Comparison of ENCODE assay signal across 9 cellular contexts in genomic region chr1:207811920-207812720, GRCh38.
A peak's percentile ranks its signal among the peaks of the same experiment; 100 is the strongest.
DNase-seq lines count a peak whose midpoint lies in the region; ATAC-seq, FAIRE-seq and TF ChIP-seq lines count a peak whose summit lies in the region.
"Had no signal": no experiment of that assay in that cellular context is flagged by ENCODE, and none has a peak within 500 bp of the region (broad histone marks: within the 10 kb centered on the region; RNA-seq: fewer than 3 reads in every experiment).

No MANE protein-coding gene starts in this region.

- TF ChIP-seq CTCF in Panc1 (IDR thresholded peaks at IDR 0.05) = no peak; the same call in 1 of the 2 replicates
- TF ChIP-seq CTCF in epithelial cell of esophagus (IDR thresholded peaks at IDR 0.05; ENCODE audit: insufficient read depth, low read depth, low read length, missing control alignments) = peak; percentile 36
- TF ChIP-seq CTCF in natural killer cell (IDR thresholded peaks at IDR 0.05) = peak; percentile 23

- no peaks in the 10 kb centered on the region for H3K9me3 ChIP-seq in Panc1 (ENCODE audit: control insufficient read depth, insufficient read depth, low read depth, low read length)
- H3K9me3 ChIP-seq: BLaER1 treated with 17β-estradiol and CSF1 and Interleukin-3, amounts not matched to agents 10 nM and 100 nM had no signal

- no peak for FAIRE-seq in H54 (lab: Jason Lieb, UNC)

- H3K4me1 Mint-ChIP-seq in natural killer cell = peaks cover 44 to 76% of the 10 kb centered on the region in 2 donors

- BruUV-seq in Panc1 (replicated peaks; lab: Mats Ljungman, UMichigan) = no TSS peak

- H3K9me3 Mint-ChIP-seq in natural killer cell = no peaks in the 10 kb centered on the region

- DNase-seq in DMS53 (lab: John Stamatoyannopoulos, UW) (peak; percentile 61), DMS53 treated with DMSO at 0.1 percent for 48 hours (lab: John Stamatoyannopoulos, UW; ENCODE audit: unreplicated experiment) (no peak), Panc1 (ENCODE audit: low read depth, low spot score) (no peak), epithelial cell of esophagus (ENCODE audit: low read depth) (no peak), natural killer cell (no peak), H54 (ENCODE audit: insufficient read length, low spot score) (no peak)

- in situ Hi-C loops in Panc1 (cut with HindIII; ENCODE audit: low pct_unique_long_range_greater_than_20kb, low sequenced_read_pairs) = no loop called here

- POLR2A ChIA-PET in Panc1 (lab: Charles Lee) = no interaction called here

- H3K4me3 ChIP-seq in Panc1 (ENCODE audit: low read depth in 2 of 2, low read length in 2 of 2) = no peak overlapping the region
- H3K4me3 ChIP-seq in epithelial cell of esophagus (ENCODE audit: low read length) = no peak overlapping the region
- H3K4me3 ChIP-seq: BLaER1 treated with 17β-estradiol and CSF1 and Interleukin-3, amounts not matched to agents 10 nM and 100 nM had no signal

- H3K27me3 ChIP-seq in Panc1 (ENCODE audit: control insufficient read depth, insufficient read depth, low read length) = no peaks in the 10 kb centered on the region
- H3K27me3 ChIP-seq: BLaER1 treated with 17β-estradiol and CSF1 and Interleukin-3, amounts not matched to agents 10 nM and 100 nM had no signal

- CTCF ChIA-PET in Panc1 (lab: Charles Lee) = interaction anchor here (0.9 kb wide), 1 partner anchor 22 kb away, joined by 3 read pairs; no protein-coding TSS in a partner anchor

- H3K4me1 ChIP-seq in Panc1 (ENCODE audit: control insufficient read depth, insufficient read depth, low read length) = no peaks in the 10 kb centered on the region

- H3K27ac Mint-ChIP-seq in natural killer cell = peak overlapping the region in 1 of 2 donors; percentile 66

- no peak overlapping the region for H3K27ac ChIP-seq in Panc1 (ENCODE audit: low read length)
- H3K27ac ChIP-seq: BLaER1 treated with 17β-estradiol and CSF1 and Interleukin-3, amounts not matched to agents 10 nM and 100 nM had no signal

- no peak for TF ChIP-seq POLR2A in H54 (IDR thresholded peaks at IDR 0.05; ENCODE audit: low read depth, low read length)

- H3K27me3 Mint-ChIP-seq in natural killer cell (ENCODE audit: low read depth in 2 of 2) = no peaks in the 10 kb centered on the region

- H3K36me3 Mint-ChIP-seq in natural killer cell = no peaks in the 10 kb centered on the region

- ATAC-seq in Panc1 (peak; percentile 87), natural killer cell (peak in 2 of 3 donors; percentile 56 to 59), HG02642 (IDR thresholded peaks at IDR 0.05; ENCODE audit: poor library complexity, unreplicated experiment) (no peak), GM21576 (IDR thresholded peaks at IDR 0.05; ENCODE audit: unreplicated experiment) (no peak)

- H3K36me3 ChIP-seq in Panc1 (ENCODE audit: control insufficient read depth, insufficient read depth, low read length) = no peaks in the 10 kb centered on the region

- H3K4me3 Mint-ChIP-seq in natural killer cell = no peak overlapping the region

- intact Hi-C loops in Panc1 (cut with micrococcal nuclease; ENCODE audit: unreplicated experiment) (no loop called here), natural killer cell (cut with micrococcal nuclease) (no loop called here)

Comparison
In these comparisons a context has a peak if more than half of its experiments do, and no peak if none do; other contexts are left out.
1. ATAC-seq: peak in Panc1 (single experiment) and natural killer cell (2 of 3); none in HG02642 (single experiment) and GM21576 (single experiment).